In genomic region chr2:120415060-120415459, GRCh38 we compare ENCODE assay signal across 1 cellular context.
TF ChIP-seq lines count a peak whose summit lies in the region.

No MANE protein-coding gene starts in this region.

TF ChIP-seq in H1, 55 proteins besides CTCF, POLR2A, EP300 and RAD21 (continued from another document):
- no peak for TF ChIP-seq EGR1 (IDR thresholded peaks at IDR 0.05; ENCODE audit: borderline replicate concordance, low read depth, low read length)
- TF ChIP-seq SP4 (IDR thresholded peaks at IDR 0.05; ENCODE audit: low read length) = no peak
- no peak for TF ChIP-seq BCL11A (IDR thresholded peaks at IDR 0.05; ENCODE audit: low read depth in 2 of 2, low read length in 2 of 2)
- TF ChIP-seq, protein P1, sequence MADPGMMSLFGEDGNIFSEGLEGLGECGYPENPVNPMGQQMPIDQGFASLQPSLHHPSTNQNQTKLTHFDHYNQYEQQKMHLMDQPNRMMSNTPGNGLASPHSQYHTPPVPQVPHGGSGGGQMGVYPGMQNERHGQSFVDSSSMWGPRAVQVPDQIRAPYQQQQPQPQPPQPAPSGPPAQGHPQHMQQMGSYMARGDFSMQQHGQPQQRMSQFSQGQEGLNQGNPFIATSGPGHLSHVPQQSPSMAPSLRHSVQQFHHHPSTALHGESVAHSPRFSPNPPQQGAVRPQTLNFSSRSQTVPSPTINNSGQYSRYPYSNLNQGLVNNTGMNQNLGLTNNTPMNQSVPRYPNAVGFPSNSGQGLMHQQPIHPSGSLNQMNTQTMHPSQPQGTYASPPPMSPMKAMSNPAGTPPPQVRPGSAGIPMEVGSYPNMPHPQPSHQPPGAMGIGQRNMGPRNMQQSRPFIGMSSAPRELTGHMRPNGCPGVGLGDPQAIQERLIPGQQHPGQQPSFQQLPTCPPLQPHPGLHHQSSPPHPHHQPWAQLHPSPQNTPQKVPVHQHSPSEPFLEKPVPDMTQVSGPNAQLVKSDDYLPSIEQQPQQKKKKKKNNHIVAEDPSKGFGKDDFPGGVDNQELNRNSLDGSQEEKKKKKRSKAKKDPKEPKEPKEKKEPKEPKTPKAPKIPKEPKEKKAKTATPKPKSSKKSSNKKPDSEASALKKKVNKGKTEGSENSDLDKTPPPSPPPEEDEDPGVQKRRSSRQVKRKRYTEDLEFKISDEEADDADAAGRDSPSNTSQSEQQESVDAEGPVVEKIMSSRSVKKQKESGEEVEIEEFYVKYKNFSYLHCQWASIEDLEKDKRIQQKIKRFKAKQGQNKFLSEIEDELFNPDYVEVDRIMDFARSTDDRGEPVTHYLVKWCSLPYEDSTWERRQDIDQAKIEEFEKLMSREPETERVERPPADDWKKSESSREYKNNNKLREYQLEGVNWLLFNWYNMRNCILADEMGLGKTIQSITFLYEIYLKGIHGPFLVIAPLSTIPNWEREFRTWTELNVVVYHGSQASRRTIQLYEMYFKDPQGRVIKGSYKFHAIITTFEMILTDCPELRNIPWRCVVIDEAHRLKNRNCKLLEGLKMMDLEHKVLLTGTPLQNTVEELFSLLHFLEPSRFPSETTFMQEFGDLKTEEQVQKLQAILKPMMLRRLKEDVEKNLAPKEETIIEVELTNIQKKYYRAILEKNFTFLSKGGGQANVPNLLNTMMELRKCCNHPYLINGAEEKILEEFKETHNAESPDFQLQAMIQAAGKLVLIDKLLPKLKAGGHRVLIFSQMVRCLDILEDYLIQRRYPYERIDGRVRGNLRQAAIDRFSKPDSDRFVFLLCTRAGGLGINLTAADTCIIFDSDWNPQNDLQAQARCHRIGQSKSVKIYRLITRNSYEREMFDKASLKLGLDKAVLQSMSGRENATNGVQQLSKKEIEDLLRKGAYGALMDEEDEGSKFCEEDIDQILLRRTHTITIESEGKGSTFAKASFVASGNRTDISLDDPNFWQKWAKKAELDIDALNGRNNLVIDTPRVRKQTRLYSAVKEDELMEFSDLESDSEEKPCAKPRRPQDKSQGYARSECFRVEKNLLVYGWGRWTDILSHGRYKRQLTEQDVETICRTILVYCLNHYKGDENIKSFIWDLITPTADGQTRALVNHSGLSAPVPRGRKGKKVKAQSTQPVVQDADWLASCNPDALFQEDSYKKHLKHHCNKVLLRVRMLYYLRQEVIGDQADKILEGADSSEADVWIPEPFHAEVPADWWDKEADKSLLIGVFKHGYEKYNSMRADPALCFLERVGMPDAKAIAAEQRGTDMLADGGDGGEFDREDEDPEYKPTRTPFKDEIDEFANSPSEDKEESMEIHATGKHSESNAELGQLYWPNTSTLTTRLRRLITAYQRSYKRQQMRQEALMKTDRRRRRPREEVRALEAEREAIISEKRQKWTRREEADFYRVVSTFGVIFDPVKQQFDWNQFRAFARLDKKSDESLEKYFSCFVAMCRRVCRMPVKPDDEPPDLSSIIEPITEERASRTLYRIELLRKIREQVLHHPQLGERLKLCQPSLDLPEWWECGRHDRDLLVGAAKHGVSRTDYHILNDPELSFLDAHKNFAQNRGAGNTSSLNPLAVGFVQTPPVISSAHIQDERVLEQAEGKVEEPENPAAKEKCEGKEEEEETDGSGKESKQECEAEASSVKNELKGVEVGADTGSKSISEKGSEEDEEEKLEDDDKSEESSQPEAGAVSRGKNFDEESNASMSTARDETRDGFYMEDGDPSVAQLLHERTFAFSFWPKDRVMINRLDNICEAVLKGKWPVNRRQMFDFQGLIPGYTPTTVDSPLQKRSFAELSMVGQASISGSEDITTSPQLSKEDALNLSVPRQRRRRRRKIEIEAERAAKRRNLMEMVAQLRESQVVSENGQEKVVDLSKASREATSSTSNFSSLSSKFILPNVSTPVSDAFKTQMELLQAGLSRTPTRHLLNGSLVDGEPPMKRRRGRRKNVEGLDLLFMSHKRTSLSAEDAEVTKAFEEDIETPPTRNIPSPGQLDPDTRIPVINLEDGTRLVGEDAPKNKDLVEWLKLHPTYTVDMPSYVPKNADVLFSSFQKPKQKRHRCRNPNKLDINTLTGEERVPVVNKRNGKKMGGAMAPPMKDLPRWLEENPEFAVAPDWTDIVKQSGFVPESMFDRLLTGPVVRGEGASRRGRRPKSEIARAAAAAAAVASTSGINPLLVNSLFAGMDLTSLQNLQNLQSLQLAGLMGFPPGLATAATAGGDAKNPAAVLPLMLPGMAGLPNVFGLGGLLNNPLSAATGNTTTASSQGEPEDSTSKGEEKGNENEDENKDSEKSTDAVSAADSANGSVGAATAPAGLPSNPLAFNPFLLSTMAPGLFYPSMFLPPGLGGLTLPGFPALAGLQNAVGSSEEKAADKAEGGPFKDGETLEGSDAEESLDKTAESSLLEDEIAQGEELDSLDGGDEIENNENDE (IDR thresholded peaks at IDR 0.05; ENCODE audit: insufficient replicate concordance, low read length) = no peak
- TF ChIP-seq CTBP2 (IDR thresholded peaks at IDR 0.05; ENCODE audit: borderline replicate concordance, insufficient read depth, insufficient read length, low read length) = no peak
- TF ChIP-seq SIN3A (conservative IDR thresholded peaks at IDR 0.05 in 1 of 2, IDR thresholded peaks at IDR 0.05 in 1 of 2; ENCODE audit: low read depth in 1 of 2, low read length in 2 of 2) = no peak
- TF ChIP-seq RBBP5 (IDR thresholded peaks at IDR 0.05; ENCODE audit: borderline replicate concordance, low read depth, low read length) = no peak
- no peak for TF ChIP-seq CBX8 (IDR thresholded peaks at IDR 0.05; ENCODE audit: borderline replicate concordance, low read depth, low read length)
- no peak for TF ChIP-seq SAP30 (IDR thresholded peaks at IDR 0.05; ENCODE audit: insufficient read depth, insufficient replicate concordance, low read length)
- TF ChIP-seq MAFK (IDR thresholded peaks at IDR 0.05; ENCODE audit: low read depth, low read length) = no peak
- no peak for TF ChIP-seq PHF8 (conservative IDR thresholded peaks at IDR 0.05; ENCODE audit: low read depth, low read length)
- TF ChIP-seq POU5F1 (IDR thresholded peaks at IDR 0.05; ENCODE audit: low read depth, low read length) = no peak
- TF ChIP-seq JUN (IDR thresholded peaks at IDR 0.05; ENCODE audit: low read depth, low read length) = no peak
- no peak for TF ChIP-seq EZH2 (IDR thresholded peaks at IDR 0.05; ENCODE audit: low read depth, low read length, severe bottlenecking)
- no peak for TF ChIP-seq YY1 (IDR thresholded peaks at IDR 0.05; ENCODE audit: low read depth, low read length)
- no peak for TF ChIP-seq BRCA1 (IDR thresholded peaks at IDR 0.05; ENCODE audit: low read depth, low read length)
